ENCODE assay signal across 8 cellular contexts in the genomic region with DNA sequence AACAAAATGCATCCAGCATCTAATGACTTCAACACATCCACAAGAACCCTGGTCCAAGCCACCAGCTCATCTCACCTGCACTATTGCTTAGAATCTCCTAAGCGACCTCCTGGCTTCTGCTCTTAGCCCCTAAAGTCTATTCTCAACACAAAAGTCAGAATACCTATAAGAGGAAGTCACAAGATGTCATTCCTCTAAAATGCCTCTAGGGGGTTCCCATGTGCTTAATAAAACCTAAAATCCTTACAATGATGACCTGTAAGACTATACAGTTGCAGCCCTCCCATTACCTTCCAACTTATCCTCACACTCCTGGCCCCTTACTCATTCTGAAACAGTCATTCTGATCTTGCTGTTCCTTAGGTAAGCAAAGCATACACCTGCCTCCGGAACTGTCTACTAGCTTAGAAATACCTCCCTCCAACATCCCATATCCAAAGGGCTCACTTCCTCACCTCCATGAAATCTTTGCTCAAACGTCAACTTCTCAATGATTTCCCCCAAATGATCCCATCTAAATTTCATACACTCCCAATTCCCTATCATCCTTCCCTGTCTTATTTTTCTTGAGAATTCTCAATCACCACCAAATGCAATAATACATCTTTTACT. TPM values are rescaled to one million over a fixed set of nuclear protein-coding genes. Genes with fewer than 3 reads are reported as not detected.
A peak's percentile ranks its signal among the peaks of the same experiment; 100 is the strongest.
DNase-seq lines count a peak whose midpoint lies in the region; ATAC-seq, FAIRE-seq and TF ChIP-seq lines count a peak whose summit lies in the region.

No MANE protein-coding gene starts in this region.

- no peaks in the 10 kb centered on the region for H3K36me3 Mint-ChIP-seq in type B pancreatic cell

- dilution Hi-C loops in keratinocyte (cut with MboI; ENCODE audit: extremely low pct_ligation_motif_present, low sequenced_read_pairs) = no loop called here

- no peak for DNase-seq in AG09319 (ENCODE audit: extremely low read depth, low read depth)
- DNase-seq in NCI-H2196 (lab: John Stamatoyannopoulos, UW; ENCODE audit: unreplicated experiment) = peak; percentile 23
- DNase-seq in astrocyte of the cerebellum (ENCODE audit: low read depth) = peak; percentile 5
- DNase-seq in keratinocyte (ENCODE audit: low read depth, low spot score) = peak; percentile 28
- DNase-seq in type B pancreatic cell (ENCODE audit: extremely low spot score, unreplicated experiment) = no peak
- no peak for DNase-seq in NCI-H1436 (lab: John Stamatoyannopoulos, UW)

- no peak overlapping the region for H2AFZ ChIP-seq in keratinocyte (ENCODE audit: control insufficient read depth, low read length)

- peak; percentile 84 for ATAC-seq in HG02798 (IDR thresholded peaks at IDR 0.05; ENCODE audit: poor library complexity, unreplicated experiment)

- no peak overlapping the region for H3K4me2 ChIP-seq in keratinocyte (ENCODE audit: control insufficient read depth, extremely low read depth, insufficient read depth, low read depth, low read length)

- in situ Hi-C loops in astrocyte of the cerebellum (cut with HindIII; ENCODE audit: low sequenced_read_pairs) = no loop called here

- no peak overlapping the region for H3K27ac ChIP-seq in keratinocyte (ENCODE audit: control insufficient read depth, insufficient read depth, low read length)

- no peaks in the 10 kb centered on the region for H3K36me3 ChIP-seq in keratinocyte (ENCODE audit: control insufficient read depth in 2 of 2, extremely low read depth in 1 of 2, insufficient read depth in 2 of 2, low read length in 2 of 2)

- H3K9me1 ChIP-seq in keratinocyte (ENCODE audit: control insufficient read depth, extremely low read depth, insufficient read depth, low read length) = no peaks in the 10 kb centered on the region

- H3K27me3 ChIP-seq in keratinocyte (ENCODE audit: control insufficient read depth, extremely low read depth, insufficient read depth, low read length) = peaks cover 12% of the 10 kb centered on the region

- H3K4me1 ChIP-seq in keratinocyte (ENCODE audit: control insufficient read depth, extremely low read depth, insufficient read depth, low read length) = peaks cover 13% of the 10 kb centered on the region

- no peak overlapping the region for H3K4me3 Mint-ChIP-seq in type B pancreatic cell

- H3K27me3 Mint-ChIP-seq in type B pancreatic cell = no peaks in the 10 kb centered on the region

- no peaks in the 10 kb centered on the region for H4K20me1 ChIP-seq in keratinocyte (ENCODE audit: control insufficient read depth, extremely low read depth, insufficient read depth, low read length)

- H3K79me2 ChIP-seq in keratinocyte (ENCODE audit: control insufficient read depth, insufficient read depth, low read length) = no peaks in the 10 kb centered on the region

- H3K4me3 ChIP-seq in astrocyte of the cerebellum (ENCODE audit: low read depth, low read length) (no peak overlapping the region), keratinocyte (ENCODE audit: control insufficient read depth in 2 of 3, extremely low read depth in 1 of 3, insufficient read depth in 2 of 3, low read depth in 1 of 3, low read length in 3 of 3) (no peak overlapping the region)

- peaks cover 50% of the 10 kb centered on the region for H3K4me1 Mint-ChIP-seq in type B pancreatic cell (ENCODE audit: unreplicated experiment)

- no peaks in the 10 kb centered on the region for H3K9me3 ChIP-seq in keratinocyte (ENCODE audit: control insufficient read depth, low read depth, low read length)

- no peak overlapping the region for H3K9ac ChIP-seq in keratinocyte (ENCODE audit: control insufficient read depth, extremely low read depth, insufficient read depth, low read length)

- TF ChIP-seq CTCF in AG09319 (IDR thresholded peaks at IDR 0.05; ENCODE audit: low read depth, low read length) (peak; percentile 68), GM12874 (IDR thresholded peaks at IDR 0.05; ENCODE audit: insufficient read depth, low read depth, low read length) (peak; percentile 64), astrocyte of the cerebellum (IDR thresholded peaks at IDR 0.05; ENCODE audit: low read depth, low read length, missing control alignments) (peak; percentile 67), keratinocyte (optimal IDR thresholded peaks at IDR 0.05 in 1 of 3, IDR thresholded peaks at IDR 0.05 in 1 of 3, conservative IDR thresholded peaks at IDR 0.05 in 1 of 3; ENCODE audit: extremely low read depth in 1 of 3, insufficient read depth in 2 of 3, low read length in 3 of 3) (peak; percentile 5 to 64 (median 55)), type B pancreatic cell (conservative IDR thresholded peaks at IDR 0.05) (peak; percentile 75)

- FAIRE-seq in keratinocyte (lab: Jason Lieb, UNC) = peak; percentile 69

- no peaks in the 10 kb centered on the region for H3K9me3 Mint-ChIP-seq in type B pancreatic cell

- peak overlapping the region; percentile 13 for H3K27ac Mint-ChIP-seq in type B pancreatic cell

RNA-seq across cellular contexts. Expression of a gene that starts 10.0 kb away (rescaled TPM):
- 5.2 to 7.4 TPM (median 7.2 TPM) in 3 replicates for polyA plus RNA-seq in keratinocyte
- 2.9 TPM for polyA plus RNA-seq in keratinocyte (2011; ENCODE audit: low read depth)
- polyA plus RNA-seq in keratinocyte (2011; cell fraction: cytosol; rRNA removed) = 2.1 and 2.3 TPM in 2 replicates
- 17.1 and 19.3 TPM in 2 replicates for polyA plus RNA-seq in keratinocyte (2011; cell fraction: nucleus; rRNA removed)
- polyA plus RNA-seq in keratinocyte (2012; ENCODE audit: low replicate concordance) = 2.7 and 5.2 TPM in 2 replicates
- polyA minus RNA-seq in keratinocyte = 12.6 to 14.6 TPM (median 13.1 TPM) in 3 replicates
- polyA minus RNA-seq in keratinocyte (2011; cell fraction: cytosol; rRNA and poly(A)+ RNA removed) = 6.1 TPM
- 22.4 and 38.9 TPM in 2 replicates for polyA minus RNA-seq in keratinocyte (2011; cell fraction: nucleus; rRNA and poly(A)+ RNA removed)
- 24.0 and 27.7 TPM in 2 replicates for total RNA-seq in type B pancreatic cell (ENCODE audit: low replicate concordance)

RNA-seq across cellular contexts. Expression of a gene that starts 11.0 kb away (rescaled TPM):
- polyA plus RNA-seq in keratinocyte = 9.8 to 17.4 TPM (median 14.2 TPM) in 3 replicates
- polyA plus RNA-seq in keratinocyte (2011; ENCODE audit: low read depth) = 19.7 TPM
- polyA plus RNA-seq in keratinocyte (2011; cell fraction: cytosol; rRNA removed) = 3.4 and 7.5 TPM in 2 replicates
- polyA plus RNA-seq in keratinocyte (2011; cell fraction: nucleus; rRNA removed) = 17.5 and 24.3 TPM in 2 replicates
- polyA plus RNA-seq in keratinocyte (2012; ENCODE audit: low replicate concordance) = 12.0 and 14.6 TPM in 2 replicates
- 5.6 to 15.0 TPM (median 12.6 TPM) in 3 replicates for polyA minus RNA-seq in keratinocyte
- polyA minus RNA-seq in keratinocyte (2011; cell fraction: cytosol; rRNA and poly(A)+ RNA removed) = 7.1 TPM
- 20.7 and 35.8 TPM in 2 replicates for polyA minus RNA-seq in keratinocyte (2011; cell fraction: nucleus; rRNA and poly(A)+ RNA removed)
- 40.9 and 45.5 TPM in 2 replicates for total RNA-seq in type B pancreatic cell (ENCODE audit: low replicate concordance)

RNA-seq across cellular contexts. Expression of a gene that starts 23.3 kb away (rescaled TPM):
- polyA plus RNA-seq in keratinocyte = 9.5 to 10.8 TPM (median 9.7 TPM) in 3 replicates
- 4.7 TPM for polyA plus RNA-seq in keratinocyte (2011; ENCODE audit: low read depth)
- polyA plus RNA-seq in keratinocyte (2011; cell fraction: cytosol; rRNA removed) = 3.6 and 6.0 TPM in 2 replicates
- polyA plus RNA-seq in keratinocyte (2011; cell fraction: nucleus; rRNA removed) = 14.8 and 19.8 TPM in 2 replicates
- polyA plus RNA-seq in keratinocyte (2012; ENCODE audit: low replicate concordance) = 5.3 and 7.4 TPM in 2 replicates
- polyA minus RNA-seq in keratinocyte = 1.4 to 9.3 TPM (median 6.9 TPM) in 3 replicates
- 2.5 TPM for polyA minus RNA-seq in keratinocyte (2011; cell fraction: cytosol; rRNA and poly(A)+ RNA removed)
- polyA minus RNA-seq in keratinocyte (2011; cell fraction: nucleus; rRNA and poly(A)+ RNA removed) = 10.9 and 20.0 TPM in 2 replicates
- total RNA-seq in type B pancreatic cell (ENCODE audit: low replicate concordance) = 15.5 and 18.7 TPM in 2 replicates

Comparison
In these comparisons a context has a peak if more than half of its experiments do, and no peak if none do; other contexts are left out.
1. DNase-seq: peak in NCI-H2196 (single experiment), astrocyte of the cerebellum (single experiment) and keratinocyte (single experiment); none in AG09319 (single experiment), type B pancreatic cell (single experiment) and NCI-H1436 (single experiment).
2. Peak in every context shown above with its lines, with median percentiles within 50 percentile points of each other: CTCF ChIP-seq.